ENCODE assay signal across 12 cellular contexts in the genomic region with DNA sequence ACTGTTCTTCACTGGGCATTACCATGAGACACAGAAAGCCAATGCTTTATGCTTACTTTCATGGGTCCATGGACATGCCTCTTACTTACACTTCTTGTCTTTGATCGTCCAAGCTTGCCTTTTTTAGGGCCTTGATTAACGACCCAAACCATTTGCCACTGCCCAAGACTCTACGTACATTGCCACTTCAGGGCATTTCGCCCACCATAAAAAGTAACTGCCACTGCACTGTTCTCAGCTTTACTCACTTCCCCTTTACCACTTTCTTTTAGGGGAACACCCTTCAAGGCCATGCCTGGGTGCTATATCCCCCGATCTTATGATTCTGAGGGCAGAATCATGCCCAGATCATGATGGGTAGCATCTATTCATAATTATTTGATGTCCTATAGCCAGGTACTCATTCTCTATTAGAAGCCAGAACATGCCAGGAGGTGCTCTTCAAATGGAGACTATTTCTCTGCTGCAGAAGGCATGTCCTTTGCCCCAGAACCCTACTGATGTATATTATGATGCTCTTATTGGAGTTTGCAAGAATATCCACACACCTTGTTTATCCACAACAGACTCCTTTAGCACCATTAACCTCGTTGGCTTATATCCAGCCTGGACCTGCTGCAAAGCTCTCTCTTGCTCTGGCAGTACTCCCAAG.
DNase-seq lines count a peak whose midpoint lies in the region; ATAC-seq and TF ChIP-seq lines count a peak whose summit lies in the region.
"Had no signal": no experiment of that assay in that cellular context is flagged by ENCODE, and none has a peak within 500 bp of the region (broad histone marks: within the 10 kb centered on the region; RNA-seq: fewer than 3 reads in every experiment).

No MANE protein-coding gene starts in this region.

- peaks cover 2 to 7% of the 10 kb centered on the region in 2 donors for H3K36me3 Mint-ChIP-seq in stimulated activated naive B cell treated with anti-CD40 and anti-IgM and Interleukin-4, amounts not matched to agents 10 μg/mL and 1 μg/mL and 100 μg/mL, for 72 hours
- H3K36me3 Mint-ChIP-seq in CD4-positive, alpha-beta T cell (ENCODE audit: low read depth): no peaks in the 10 kb centered on the region

- ATAC-seq in GM21825 (IDR thresholded peaks at IDR 0.05; ENCODE audit: unreplicated experiment) (peak; percentile 91), HG03378 (IDR thresholded peaks at IDR 0.05; ENCODE audit: unreplicated experiment) (peak; percentile 86)
- ATAC-seq in stimulated activated naive B cell treated with anti-CD40 and anti-IgM and Interleukin-4, amounts not matched to agents 10 μg/mL and 1 μg/mL and 100 μg/mL, for 72 hours (replicated peaks): peak; percentile 94 to 96
- ATAC-seq in CD4-positive, alpha-beta T cell (ENCODE audit: poor library complexity): no peak

- H3K4me1 Mint-ChIP-seq in stimulated activated naive B cell treated with anti-CD40 and anti-IgM and Interleukin-4, amounts not matched to agents 10 μg/mL and 1 μg/mL and 100 μg/mL, for 72 hours: peaks cover 16 to 29% of the 10 kb centered on the region in 2 donors
- H3K4me1 Mint-ChIP-seq in CD4-positive, alpha-beta T cell (ENCODE audit: low read depth): no peaks in the 10 kb centered on the region

- no peaks in the 10 kb centered on the region for H3K27me3 ChIP-seq in CD4-positive, alpha-beta T cell (ENCODE audit: control insufficient read depth, insufficient read depth, low read length)
- H3K27me3 ChIP-seq: cardiac muscle cell, neutrophil had no signal

- peaks cover 9 to 10% of the 10 kb centered on the region in 2 donors for H3K27me3 Mint-ChIP-seq in stimulated activated naive B cell treated with anti-CD40 and anti-IgM and Interleukin-4, amounts not matched to agents 10 μg/mL and 1 μg/mL and 100 μg/mL, for 72 hours
- no peaks in the 10 kb centered on the region for H3K27me3 Mint-ChIP-seq in CD4-positive, alpha-beta T cell

- H3K9me3 ChIP-seq in CD4-positive, alpha-beta T cell (ENCODE audit: control insufficient read depth, low read length): no peaks in the 10 kb centered on the region
- H3K9me3 ChIP-seq: neutrophil had no signal

- DNase-seq in NCI-H82 (lab: John Stamatoyannopoulos, UW) (peak; percentile 3), NCI-H82 treated with DMSO at 0.1 percent for 48 hours (lab: John Stamatoyannopoulos, UW; ENCODE audit: unreplicated experiment) (no peak), NCI-H774 (lab: John Stamatoyannopoulos, UW) (no peak)
- DNase-seq in stimulated activated naive B cell treated with anti-CD40 and anti-IgM and Interleukin-4, amounts not matched to agents 10 μg/mL and 1 μg/mL and 100 μg/mL, for 72 hours: peak; percentile 20
- DNase-seq in CD4-positive, alpha-beta T cell: no peak
- DNase-seq in central memory CD4-positive, alpha-beta T cell: no peak
- DNase-seq: 8988T; stimulated activated CD4-positive, alpha-beta T cell treated with anti-CD3 and anti-CD28 coated beads, Interleukin-1b, Interleukin-23, amount 100 ng/mL, for 48 hours had no signal

- H3K4me3 Mint-ChIP-seq in stimulated activated naive B cell treated with anti-CD40 and anti-IgM and Interleukin-4, amounts not matched to agents 10 μg/mL and 1 μg/mL and 100 μg/mL, for 72 hours: peak overlapping the region in 1 of 2 donors; percentile 30
- no peak overlapping the region for H3K4me3 Mint-ChIP-seq in CD4-positive, alpha-beta T cell

- peaks cover 4% of the 10 kb centered on the region in 2 donors for H3K9me3 Mint-ChIP-seq in stimulated activated naive B cell treated with anti-CD40 and anti-IgM and Interleukin-4, amounts not matched to agents 10 μg/mL and 1 μg/mL and 100 μg/mL, for 72 hours
- no peaks in the 10 kb centered on the region for H3K9me3 Mint-ChIP-seq in CD4-positive, alpha-beta T cell

- peak overlapping the region; percentile 43 for H3K27ac Mint-ChIP-seq in stimulated activated naive B cell treated with anti-CD40 and anti-IgM and Interleukin-4, amounts not matched to agents 10 μg/mL and 1 μg/mL and 100 μg/mL, for 72 hours
- no peak overlapping the region for H3K27ac Mint-ChIP-seq in CD4-positive, alpha-beta T cell

- no peak overlapping the region for H3K27ac ChIP-seq in CD4-positive, alpha-beta T cell (ENCODE audit: low read depth, low read length)
- H3K27ac ChIP-seq: cardiac muscle cell, neutrophil had no signal

- CTCF ChIA-PET in CD4-positive, alpha-beta T cell (lab: Charles Lee): no interaction called here

- intact Hi-C loops in CD4-positive, alpha-beta T cell (cut with DNase I, micrococcal nuclease): no loop called here

- POLR2A ChIA-PET in CD4-positive, alpha-beta T cell (lab: Charles Lee): no interaction called here

- no peak for TF ChIP-seq CTCF in CD4-positive, alpha-beta T cell (IDR thresholded peaks at IDR 0.05)

Comparison
In these comparisons a context has a peak if more than half of its experiments do, and no peak if none do; other contexts are left out.
1. DNase-seq: peak in NCI-H82 (single experiment) and stimulated activated naive B cell treated with anti-CD40 and anti-IgM and Interleukin-4, amounts not matched to agents 10 μg/mL and 1 μg/mL and 100 μg/mL, for 72 hours (single experiment); none in NCI-H82 treated with DMSO at 0.1 percent for 48 hours (single experiment), NCI-H774 (single experiment), CD4-positive, alpha-beta T cell (0 of 10) and central memory CD4-positive, alpha-beta T cell (single experiment).